Comparison of ENCODE assay signal across 8 cellular contexts in genomic region chr4:94451051-94451404, GRCh38. TPM values are rescaled to one million over a fixed set of nuclear protein-coding genes. Genes with fewer than 3 reads are reported as not detected.
DNase-seq lines count a peak whose midpoint lies in the region; ATAC-seq and TF ChIP-seq lines count a peak whose summit lies in the region.

No MANE protein-coding gene starts in this region.

- H3K27ac ChIP-seq in iPS-20b (ENCODE audit: low read length), result no peak overlapping the region
- H3K27ac ChIP-seq in suprapubic skin, result peak overlapping the region; percentile 99

- H3K9ac ChIP-seq in iPS-20b (ENCODE audit: low read depth, low read length), result peak overlapping the region; percentile 60; the same call in 1 of the 2 replicates

- H3K4me3 Mint-ChIP-seq in T-helper 2 cell treated with Interferon-gamma antibody and Interleukin-4, amounts not matched to agents 5 μg/mL and 100 μg/mL, for 36 hours, result peak overlapping the region; percentile 90
- peak overlapping the region; percentile 91 for H3K4me3 Mint-ChIP-seq in activated CD8-positive, alpha-beta T cell treated with anti-CD3 and anti-CD28 coated beads for 36 hours

- CTCF ChIA-PET in activated CD8-positive, alpha-beta T cell treated with anti-CD3 and anti-CD28 coated beads for 36 hours (lab: Charles Lee), result interaction anchor here (0.8 to 1.4 kb wide), 2 partner anchors 43 to 44 kb away, joined by 3 to 4 read pairs; no protein-coding TSS in a partner anchor

- H3K9me3 Mint-ChIP-seq in T-helper 2 cell treated with Interferon-gamma antibody and Interleukin-4, amounts not matched to agents 5 μg/mL and 100 μg/mL, for 36 hours, result no peaks in the 10 kb centered on the region
- no peaks in the 10 kb centered on the region for H3K9me3 Mint-ChIP-seq in activated CD8-positive, alpha-beta T cell treated with anti-CD3 and anti-CD28 coated beads for 36 hours

- TF ChIP-seq CTCF in activated CD8-positive, alpha-beta T cell treated with anti-CD3 and anti-CD28 coated beads for 36 hours (IDR thresholded peaks at IDR 0.05), result no peak
- TF ChIP-seq CTCF in suprapubic skin (IDR thresholded peaks at IDR 0.05), result no peak

- peaks cover 14% of the 10 kb centered on the region for H3K27me3 ChIP-seq in iPS-20b (ENCODE audit: insufficient read depth, low read length)
- no peaks in the 10 kb centered on the region for H3K27me3 ChIP-seq in suprapubic skin

- H3K36me3 ChIP-seq in iPS-20b (ENCODE audit: insufficient read depth, low read depth, low read length) (peaks cover 9% of the 10 kb centered on the region), suprapubic skin (peaks cover 1% of the 10 kb centered on the region)

- no peak for TF ChIP-seq EP300 in suprapubic skin (IDR thresholded peaks at IDR 0.05)

- intact Hi-C loops in activated CD8-positive, alpha-beta T cell treated with anti-CD3 and anti-CD28 coated beads for 36 hours (cut with micrococcal nuclease), result no loop called here

- no peak overlapping the region for H3K27ac Mint-ChIP-seq in T-helper 2 cell treated with Interferon-gamma antibody and Interleukin-4, amounts not matched to agents 5 μg/mL and 100 μg/mL, for 36 hours
- no peak overlapping the region for H3K27ac Mint-ChIP-seq in activated CD8-positive, alpha-beta T cell treated with anti-CD3 and anti-CD28 coated beads for 36 hours

- peaks cover 37% of the 10 kb centered on the region for H3K27me3 Mint-ChIP-seq in T-helper 2 cell treated with Interferon-gamma antibody and Interleukin-4, amounts not matched to agents 5 μg/mL and 100 μg/mL, for 36 hours (ENCODE audit: low read depth)
- H3K27me3 Mint-ChIP-seq in activated CD8-positive, alpha-beta T cell treated with anti-CD3 and anti-CD28 coated beads for 36 hours, result peaks cover 15% of the 10 kb centered on the region

- H3K4me1 ChIP-seq in iPS-20b (ENCODE audit: insufficient read depth, low read length) (peaks cover 20% of the 10 kb centered on the region; the same call in 1 of the 2 replicates), suprapubic skin (peaks cover 43% of the 10 kb centered on the region)

- POLR2A ChIA-PET in activated CD8-positive, alpha-beta T cell treated with anti-CD3 and anti-CD28 coated beads for 36 hours (lab: Charles Lee), result no interaction called here

- no peak for DNase-seq in T-helper 2 cell treated with Interferon-gamma antibody and Interleukin-4, amounts not matched to agents 5 μg/mL and 100 μg/mL, for 36 hours (ENCODE audit: low spot score)
- DNase-seq in T-helper 2 cell (no peak), suprapubic skin (ENCODE audit: low spot score in 2 of 2) (no peak), NCI-H1048 (lab: John Stamatoyannopoulos, UW) (no peak), DMS114 treated with DMSO at 0.1 percent for 48 hours (lab: John Stamatoyannopoulos, UW; ENCODE audit: unreplicated experiment) (no peak)
- no peak for DNase-seq in activated CD8-positive, alpha-beta T cell treated with anti-CD3 and anti-CD28 coated beads for 36 hours

- H3K9me3 ChIP-seq in iPS-20b (ENCODE audit: insufficient read depth, low read depth, low read length) (no peaks in the 10 kb centered on the region), suprapubic skin (no peaks in the 10 kb centered on the region)

- H3K36me3 Mint-ChIP-seq in T-helper 2 cell treated with Interferon-gamma antibody and Interleukin-4, amounts not matched to agents 5 μg/mL and 100 μg/mL, for 36 hours (ENCODE audit: low read depth), result no peaks in the 10 kb centered on the region
- peaks cover 7% of the 10 kb centered on the region for H3K36me3 Mint-ChIP-seq in activated CD8-positive, alpha-beta T cell treated with anti-CD3 and anti-CD28 coated beads for 36 hours (ENCODE audit: low read depth)

- ATAC-seq in activated CD8-positive, alpha-beta T cell treated with anti-CD3 and anti-CD28 coated beads for 36 hours, result no peak
- ATAC-seq in HG03025 (IDR thresholded peaks at IDR 0.05; ENCODE audit: low FRiP score, unreplicated experiment), result no peak

- 12% methylated on average over 10 of the region's 10 CpGs for WGBS in suprapubic skin

- peaks cover 14% of the 10 kb centered on the region for H3K4me1 Mint-ChIP-seq in T-helper 2 cell treated with Interferon-gamma antibody and Interleukin-4, amounts not matched to agents 5 μg/mL and 100 μg/mL, for 36 hours (ENCODE audit: low read depth)
- peaks cover 22% of the 10 kb centered on the region for H3K4me1 Mint-ChIP-seq in activated CD8-positive, alpha-beta T cell treated with anti-CD3 and anti-CD28 coated beads for 36 hours (ENCODE audit: low read depth)

- H3K4me3 ChIP-seq in iPS-20b (ENCODE audit: low read length) (peak overlapping the region; percentile 100), suprapubic skin (peak overlapping the region; percentile 100)

- no peak for TF ChIP-seq POLR2A in suprapubic skin (IDR thresholded peaks at IDR 0.05)

RNA-seq across cellular contexts. Expression of gene PDLIM5, which starts 0.7 kb away (rescaled TPM):
- 10 to 100 TPM; 14.8 to 18.3 TPM for total RNA-seq in activated CD8-positive, alpha-beta T cell treated with anti-CD3 and anti-CD28 coated beads for 36 hours
- 100 to 1,000 TPM in 2 of 4 donors, 10 to 100 TPM in 2; 90.5 to 148 (median 115) TPM for total RNA-seq in suprapubic skin

Comparison
In these comparisons a context has a peak if more than half of its experiments do, and no peak if none do; other contexts are left out.
1. RNA of gene PDLIM5, which starts 0.7 kb away (total RNA-seq): 90.5 to 148 TPM in suprapubic skin; 14.8 to 18.3 TPM in activated CD8-positive, alpha-beta T cell treated with anti-CD3 and anti-CD28 coated beads for 36 hours; every median in the first group is over 4 times any median in the second.